In genomic region chr15:74696398-74696729, GRCh38 we compare ENCODE assay signal across 8 cellular contexts. TPM values are rescaled to one million over a fixed set of nuclear protein-coding genes. Genes with fewer than 3 reads are reported as not detected.
DNase-seq lines count a peak whose midpoint lies in the region; ATAC-seq, FAIRE-seq and TF ChIP-seq lines count a peak whose summit lies in the region.

No MANE protein-coding gene starts in this region.

- TF ChIP-seq POLR2A in stomach (IDR thresholded peaks at IDR 0.05) = no peak

- H3K4me1 ChIP-seq in HEK293 (ENCODE audit: control insufficient read depth, insufficient read depth, low read length) (peaks cover 5% of the 10 kb centered on the region; the same call in 1 of the 2 replicates), iPS-18a (ENCODE audit: control insufficient read depth, low read depth, low read length) (peaks cover 10% of the 10 kb centered on the region), stomach (peaks cover 11 to 36% (median 32%) of the 10 kb centered on the region in 4 donors)

- H3K4me3 Mint-ChIP-seq in activated CD4-positive, alpha-beta memory T cell treated with anti-CD3 and anti-CD28 coated beads, Interleukin-2, amount 10 ng/mL, durations not matched to agents 7 days and 5 days = peak overlapping the region; percentile 100

- H3K4me3 ChIP-seq in HEK293 (ENCODE audit: low read depth, low read length) (peak overlapping the region; percentile 85), iPS-18a (ENCODE audit: low read length) (peak overlapping the region; percentile 97), stomach (peak overlapping the region; percentile 64 to 96 (median 84))

- H3K9me3 ChIP-seq in HEK293 (ENCODE audit: control insufficient read depth, insufficient read depth, low read depth, low read length) (no peaks in the 10 kb centered on the region), iPS-18a (ENCODE audit: control insufficient read depth, low read depth, low read length) (no peaks in the 10 kb centered on the region), stomach (no peaks in the 10 kb centered on the region)

- intact Hi-C loops in stomach (cut with DNase I; ENCODE audit: low total_unique reads) = no loop called here

- no peaks in the 10 kb centered on the region for H3K27me3 Mint-ChIP-seq in activated CD4-positive, alpha-beta memory T cell treated with anti-CD3 and anti-CD28 coated beads, Interleukin-2, amount 10 ng/mL, durations not matched to agents 7 days and 5 days

- FAIRE-seq in D721Med (lab: Jason Lieb, UNC) = no peak

- no peak for TF ChIP-seq CTCF in HEK293 (tag by site-specific recombination; IDR thresholded peaks at IDR 0.05)
- no peak for TF ChIP-seq CTCF in stomach (IDR thresholded peaks at IDR 0.05)
- TF ChIP-seq CTCF in D721Med (IDR thresholded peaks at IDR 0.05; ENCODE audit: insufficient read depth, missing control alignments) = no peak

- ATAC-seq in GM19452 (IDR thresholded peaks at IDR 0.05; ENCODE audit: unreplicated experiment) = no peak

- no peaks in the 10 kb centered on the region for H3K9me3 Mint-ChIP-seq in activated CD4-positive, alpha-beta memory T cell treated with anti-CD3 and anti-CD28 coated beads, Interleukin-2, amount 10 ng/mL, durations not matched to agents 7 days and 5 days

- peak overlapping the region; percentile 90 for H3K9ac ChIP-seq in iPS-18a (ENCODE audit: low read length)

- H3K27ac Mint-ChIP-seq in activated CD4-positive, alpha-beta memory T cell treated with anti-CD3 and anti-CD28 coated beads, Interleukin-2, amount 10 ng/mL, durations not matched to agents 7 days and 5 days = peak overlapping the region; percentile 96

- DNase-seq in activated CD4-positive, alpha-beta memory T cell treated with anti-CD3 and anti-CD28 coated beads, Interleukin-2, amount 10 ng/mL, durations not matched to agents 7 days and 5 days = no peak
- no peak for DNase-seq in stomach
- no peak for DNase-seq in NCI-H1930 (lab: John Stamatoyannopoulos, UW)
- no peak for DNase-seq in D721Med (ENCODE audit: insufficient read length, low spot score)
- DNase-seq in NCI-H2227 (lab: John Stamatoyannopoulos, UW; ENCODE audit: unreplicated experiment) = no peak

- peaks cover 0 to 2% of the 10 kb centered on the region in 2 experiments; a peak in 2 of 3 replicates for H3K36me3 ChIP-seq in HEK293 (ENCODE audit: control insufficient read depth in 2 of 2, insufficient read depth in 1 of 2, low read length in 2 of 2)
- no peaks in the 10 kb centered on the region for H3K36me3 ChIP-seq in iPS-18a (ENCODE audit: control insufficient read depth, low read depth, low read length)
- H3K36me3 ChIP-seq in stomach = no peaks in the 10 kb centered on the region

- peak overlapping the region; percentile 76 for H3K27ac ChIP-seq in HEK293 (ENCODE audit: extremely low read depth, low read depth, low read length)
- H3K27ac ChIP-seq in iPS-18a (ENCODE audit: low read length) = peak overlapping the region; percentile 7
- H3K27ac ChIP-seq in stomach = peak overlapping the region in 4 of 5 donors; percentile 77 to 89 (median 86)

- peaks cover 42% of the 10 kb centered on the region for H3K4me1 Mint-ChIP-seq in activated CD4-positive, alpha-beta memory T cell treated with anti-CD3 and anti-CD28 coated beads, Interleukin-2, amount 10 ng/mL, durations not matched to agents 7 days and 5 days

- POLR2A ChIA-PET in HEK293 (lab: Yijun Ruan, JAX) = interaction anchor here (0.5 to 1.2 kb wide), 4 partner anchors 11 to 43 kb away, joined by 3 to 5 read pairs (median 3); no protein-coding TSS in a partner anchor
- POLR2A ChIA-PET in activated CD4-positive, alpha-beta memory T cell treated with anti-CD3 and anti-CD28 coated beads, Interleukin-2, amount 10 ng/mL, durations not matched to agents 7 days and 5 days (lab: Charles Lee) = interaction anchor here (0.7 to 1.8 kb wide), 4 partner anchors 11 to 34 kb away, joined by 3 to 11 read pairs (median 4); partner anchors contain the start of gene CYP1A1

- 2 to 6% (median 4%) methylated on average over 10 of the region's 10 CpGs for WGBS in stomach, 5 donors

- CTCF ChIA-PET in HEK293 (lab: Yijun Ruan, JAX) = interaction anchor here (0.7 to 2.3 kb wide), 5 partner anchors 60 to 150 kb away, joined by 3 to 11 read pairs (median 3); no protein-coding TSS in a partner anchor
- CTCF ChIA-PET in activated CD4-positive, alpha-beta memory T cell treated with anti-CD3 and anti-CD28 coated beads, Interleukin-2, amount 10 ng/mL, durations not matched to agents 7 days and 5 days (lab: Charles Lee) = interaction anchor here (2.5 kb wide), 1 partner anchor 73 kb away, joined by 11 read pairs; no protein-coding TSS in a partner anchor

- no peak for TF ChIP-seq EP300 in stomach (IDR thresholded peaks at IDR 0.05)

- H3K27me3 ChIP-seq in iPS-18a (ENCODE audit: control insufficient read depth, insufficient read depth, low read length) (no peaks in the 10 kb centered on the region), stomach (no peaks in the 10 kb centered on the region)

- H3K36me3 Mint-ChIP-seq in activated CD4-positive, alpha-beta memory T cell treated with anti-CD3 and anti-CD28 coated beads, Interleukin-2, amount 10 ng/mL, durations not matched to agents 7 days and 5 days (ENCODE audit: low read depth) = peaks cover 3% of the 10 kb centered on the region

TF ChIP-seq in HEK293, 187 proteins besides CTCF, POLR2A, EP300 and RAD21 (continues in another document):
- TF ChIP-seq ZSCAN23 (tag by site-specific recombination; IDR thresholded peaks at IDR 0.05) (0 out of 2 replicates have a peak, but pooled peaks have one; percentile 4), ZNF23 (tag by site-specific recombination; IDR thresholded peaks at IDR 0.05; ENCODE audit: borderline replicate concordance) (no peak), ZSCAN4 (tag by site-specific recombination; IDR thresholded peaks at IDR 0.05) (no peak), KLF7 (tag by site-specific recombination; IDR thresholded peaks at IDR 0.05; ENCODE audit: borderline replicate concordance) (no peak), ZNF548 (tag by site-specific recombination; IDR thresholded peaks at IDR 0.05) (no peak), PRDM10 (tag by site-specific recombination; IDR thresholded peaks at IDR 0.05) (peak; percentile 79), ZNF585B (tag by site-specific recombination; IDR thresholded peaks at IDR 0.05) (no peak), ZNF202 (tag by site-specific recombination; IDR thresholded peaks at IDR 0.05; ENCODE audit: borderline replicate concordance) (no peak), ZNF184 (tag by site-specific recombination; IDR thresholded peaks at IDR 0.05) (0 out of 2 replicates have a peak, but pooled peaks have one; percentile 26), ZNF24 (tag by site-specific recombination; IDR thresholded peaks at IDR 0.05) (no peak), ZBTB21 (tag by site-specific recombination; IDR thresholded peaks at IDR 0.05) (no peak), ZNF768 (tag by site-specific recombination; IDR thresholded peaks at IDR 0.05) (no peak), TRIM28 (IDR thresholded peaks at IDR 0.05; ENCODE audit: borderline replicate concordance, low read length) (no peak), ZNF311 (tag by site-specific recombination; IDR thresholded peaks at IDR 0.05; ENCODE audit: borderline replicate concordance) (no peak), ZNF555 (tag by site-specific recombination; conservative IDR thresholded peaks at IDR 0.05) (no peak)

RNA-seq across cellular contexts. Expression of gene EDC3, which starts 0.5 kb away (rescaled TPM):
- total RNA-seq in activated CD4-positive, alpha-beta memory T cell treated with anti-CD3 and anti-CD28 coated beads, Interleukin-2, amount 10 ng/mL, durations not matched to agents 7 days and 5 days = 10 to 100 TPM; 36.3 to 39.6 TPM
- total RNA-seq in stomach = 10 to 100 TPM; 12.1 to 42.6 (median 17.4) TPM
- 10 to 100 TPM in 2 of 3 donors, 1 to 10 TPM in 1; 8.8 to 10.5 (median 10.2) TPM for polyA plus RNA-seq in stomach

RNA-seq across cellular contexts. Expression of gene CYP1A1, which starts 29.0 kb away (rescaled TPM):
- 1 to 10 TPM; 2.0 to 2.1 TPM for total RNA-seq in activated CD4-positive, alpha-beta memory T cell treated with anti-CD3 and anti-CD28 coated beads, Interleukin-2, amount 10 ng/mL, durations not matched to agents 7 days and 5 days
- total RNA-seq in stomach = under 1 TPM in 3 of 5 donors, not detected in 2; 0.37 to 0.58 (median 0.43) TPM
- polyA plus RNA-seq in stomach = under 1 TPM in 1 of 3 donors, not detected in 2; 0.20 TPM

RNA-seq across cellular contexts. Expression of gene CYP1A2, which starts 52.3 kb away (rescaled TPM):
- total RNA-seq in activated CD4-positive, alpha-beta memory T cell treated with anti-CD3 and anti-CD28 coated beads, Interleukin-2, amount 10 ng/mL, durations not matched to agents 7 days and 5 days = not detected
- not detected for total RNA-seq in stomach
- not detected for polyA plus RNA-seq in stomach

Comparison
In these comparisons a context has a peak if more than half of its experiments do, and no peak if none do; other contexts are left out.
1. H3K27ac ChIP-seq: peak in every context shown above with its lines; median percentile 86 in stomach; 76 in HEK293; 7 in iPS-18a.